In genomic region chr11:14359573-14360031, GRCh38 we compare ENCODE assay signal across 9 cellular contexts. TPM values are rescaled to one million over a fixed set of nuclear protein-coding genes. Genes with fewer than 3 reads are reported as not detected.
DNase-seq lines count a peak whose midpoint lies in the region; ATAC-seq and TF ChIP-seq lines count a peak whose summit lies in the region.
"Had no signal": no experiment of that assay in that cellular context is flagged by ENCODE, and none has a peak within 500 bp of the region (broad histone marks: within the 10 kb centered on the region; RNA-seq: fewer than 3 reads in every experiment).

No MANE protein-coding gene starts in this region.

- 80% methylated on average over 5 of the region's 5 CpGs for WGBS in heart right ventricle, 2 donors
- 57% methylated on average over 1 of the region's 5 CpGs for WGBS in right lobe of liver (ENCODE audit: insufficient coverage, low coverage, low lambda C conversion rate, missing lambda C conversion rate)
- 61 to 70% methylated on average over 5 of the region's 5 CpGs for WGBS in lower leg skin, 2 donors

- H3K27ac ChIP-seq in heart right ventricle (peak overlapping the region in 4 of 10 donors; percentile 83 to 91 (median 86)), ascending aorta (peak overlapping the region; percentile 79 to 80), right lobe of liver (no peak overlapping the region)

- H3K36me3 ChIP-seq in heart right ventricle, result no peaks in the 10 kb centered on the region
- no peaks in the 10 kb centered on the region for H3K36me3 ChIP-seq in ascending aorta
- H3K36me3 ChIP-seq in right lobe of liver, result no peaks in the 10 kb centered on the region

- intact Hi-C loops in heart right ventricle (cut with DNase I) (loop anchor here in 2 of 10 donors (10.0 kb wide), 2 partner anchors 55 to 95 kb away; no protein-coding TSS in a partner anchor), left ventricle myocardium superior (cut with micrococcal nuclease) (no loop called here), ascending aorta (cut with DNase I) (loop anchor here (1.0 to 2.0 kb wide), 3 partner anchors 59 to 95 kb away; no protein-coding TSS in a partner anchor), right lobe of liver (cut with DNase I) (no loop called here), lower leg skin (cut with DNase I; ENCODE audit: low total_unique reads) (no loop called here)

- peaks cover 0 to 28% (median 0%) of the 10 kb centered on the region in 7 donors for H3K27me3 ChIP-seq in heart right ventricle
- H3K27me3 ChIP-seq in ascending aorta, result no peaks in the 10 kb centered on the region
- H3K27me3 ChIP-seq in right lobe of liver, result no peaks in the 10 kb centered on the region

- H3K9me3 ChIP-seq in heart right ventricle (no peaks in the 10 kb centered on the region), ascending aorta (no peaks in the 10 kb centered on the region), right lobe of liver (no peaks in the 10 kb centered on the region)

- no peak for TF ChIP-seq CTCF in heart right ventricle (IDR thresholded peaks at IDR 0.05)
- TF ChIP-seq CTCF in ascending aorta (IDR thresholded peaks at IDR 0.05), result no peak
- no peak for TF ChIP-seq CTCF in right lobe of liver (IDR thresholded peaks at IDR 0.05)
- TF ChIP-seq CTCF in lower leg skin (IDR thresholded peaks at IDR 0.05), result no peak

- DNase-seq in heart right ventricle, result no peak
- no peak for DNase-seq in left ventricle myocardium superior
- DNase-seq in ascending aorta (ENCODE audit: low spot score in 2 of 2), result no peak
- no peak for DNase-seq in right lobe of liver
- DNase-seq in NK-92 (lab: John Stamatoyannopoulos, UW; ENCODE audit: unreplicated experiment), result no peak
- no peak for DNase-seq in ecto neural progenitor cell (ENCODE audit: low spot score)
- DNase-seq in lower leg skin (ENCODE audit: low spot score in 2 of 2), result no peak
- DNase-seq: GF-D8 had no signal

- H3K4me1 ChIP-seq in heart right ventricle, result peaks cover 0 to 40% (median 16%) of the 10 kb centered on the region in 9 donors
- H3K4me1 ChIP-seq in ascending aorta, result peaks cover 0 to 3% of the 10 kb centered on the region in 2 donors
- peaks cover 0 to 24% (median 5%) of the 10 kb centered on the region in 4 donors for H3K4me1 ChIP-seq in right lobe of liver

- TF ChIP-seq POLR2A in right lobe of liver (IDR thresholded peaks at IDR 0.05), result no peak
- no peak for TF ChIP-seq POLR2A in lower leg skin (IDR thresholded peaks at IDR 0.05)

- H3K4me3 ChIP-seq in heart right ventricle (peak overlapping the region in 8 of 10 donors; percentile 53 to 93 (median 84)), ascending aorta (peak overlapping the region; percentile 79 to 100), right lobe of liver (peak overlapping the region in 2 of 3 donors; percentile 85 to 86), lower leg skin (ENCODE audit: low read depth, poor library complexity, severe bottlenecking) (no peak overlapping the region)

- ATAC-seq in heart right ventricle, result peak in 1 of 8 donors; percentile 6
- ATAC-seq in left ventricle myocardium superior, result no peak
- no peak for ATAC-seq in right lobe of liver
- no peak for ATAC-seq in HG02678 (IDR thresholded peaks at IDR 0.05; ENCODE audit: unreplicated experiment)

RNA-seq across cellular contexts. Expression of gene RRAS2, which starts 0.6 kb away (rescaled TPM):
- total RNA-seq in heart right ventricle (100 to 1,000 TPM in 1 of 10 donors, 10 to 100 TPM in 9; 21.8 to 142 (median 52.9) TPM), left ventricle myocardium superior (30.6 TPM), ascending aorta (28.1 TPM), right lobe of liver (10 to 100 TPM; 21.0 to 44.8 (median 31.1) TPM), lower leg skin (10 to 100 TPM; 26.4 to 36.7 (median 31.8) TPM)
- polyA plus RNA-seq in heart right ventricle, result 10 to 100 TPM; 20.8 to 26.0 TPM

Comparison
In these comparisons a context has a peak if more than half of its experiments do, and no peak if none do; other contexts are left out.
1. H3K27ac ChIP-seq: peak in ascending aorta (2 of 2); none in right lobe of liver (0 of 3).